2 cellular contexts compared by ENCODE assay signal in the genomic region with DNA sequence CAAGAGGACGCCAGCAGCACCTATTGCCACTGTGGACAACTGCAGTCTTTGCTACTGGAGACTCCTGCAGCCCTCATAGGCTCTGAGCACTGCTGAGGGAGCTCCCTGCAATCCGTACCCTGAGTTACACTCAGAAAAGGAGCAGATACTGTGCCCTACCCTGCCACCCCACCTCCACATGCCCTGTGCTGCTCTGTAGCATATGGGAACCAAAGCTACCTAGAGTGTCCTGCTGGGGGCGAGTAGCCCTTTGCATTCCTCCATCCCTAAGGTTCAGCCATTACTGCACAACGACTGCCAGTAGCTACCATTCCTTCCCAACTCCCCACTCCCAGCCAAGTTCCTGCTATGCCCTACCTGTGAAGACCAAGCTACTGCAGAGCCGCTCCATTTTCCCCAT.
TF ChIP-seq lines count a peak whose summit lies in the region.

No MANE protein-coding gene starts in this region.

TF ChIP-seq in HCT116, 20 proteins besides CTCF, POLR2A, EP300 and RAD21 (continued from another document):
- TF ChIP-seq, protein P1, sequence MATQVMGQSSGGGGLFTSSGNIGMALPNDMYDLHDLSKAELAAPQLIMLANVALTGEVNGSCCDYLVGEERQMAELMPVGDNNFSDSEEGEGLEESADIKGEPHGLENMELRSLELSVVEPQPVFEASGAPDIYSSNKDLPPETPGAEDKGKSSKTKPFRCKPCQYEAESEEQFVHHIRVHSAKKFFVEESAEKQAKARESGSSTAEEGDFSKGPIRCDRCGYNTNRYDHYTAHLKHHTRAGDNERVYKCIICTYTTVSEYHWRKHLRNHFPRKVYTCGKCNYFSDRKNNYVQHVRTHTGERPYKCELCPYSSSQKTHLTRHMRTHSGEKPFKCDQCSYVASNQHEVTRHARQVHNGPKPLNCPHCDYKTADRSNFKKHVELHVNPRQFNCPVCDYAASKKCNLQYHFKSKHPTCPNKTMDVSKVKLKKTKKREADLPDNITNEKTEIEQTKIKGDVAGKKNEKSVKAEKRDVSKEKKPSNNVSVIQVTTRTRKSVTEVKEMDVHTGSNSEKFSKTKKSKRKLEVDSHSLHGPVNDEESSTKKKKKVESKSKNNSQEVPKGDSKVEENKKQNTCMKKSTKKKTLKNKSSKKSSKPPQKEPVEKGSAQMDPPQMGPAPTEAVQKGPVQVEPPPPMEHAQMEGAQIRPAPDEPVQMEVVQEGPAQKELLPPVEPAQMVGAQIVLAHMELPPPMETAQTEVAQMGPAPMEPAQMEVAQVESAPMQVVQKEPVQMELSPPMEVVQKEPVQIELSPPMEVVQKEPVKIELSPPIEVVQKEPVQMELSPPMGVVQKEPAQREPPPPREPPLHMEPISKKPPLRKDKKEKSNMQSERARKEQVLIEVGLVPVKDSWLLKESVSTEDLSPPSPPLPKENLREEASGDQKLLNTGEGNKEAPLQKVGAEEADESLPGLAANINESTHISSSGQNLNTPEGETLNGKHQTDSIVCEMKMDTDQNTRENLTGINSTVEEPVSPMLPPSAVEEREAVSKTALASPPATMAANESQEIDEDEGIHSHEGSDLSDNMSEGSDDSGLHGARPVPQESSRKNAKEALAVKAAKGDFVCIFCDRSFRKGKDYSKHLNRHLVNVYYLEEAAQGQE (IDR thresholded peaks at IDR 0.05; ENCODE audit: low read depth): no peak
- TF ChIP-seq POLR2AphosphoS5 (IDR thresholded peaks at IDR 0.05; ENCODE audit: low read depth, low read length): no peak
- TF ChIP-seq EZH2 (IDR thresholded peaks at IDR 0.05): no peak
- TF ChIP-seq CBX3 (IDR thresholded peaks at IDR 0.05; ENCODE audit: low read depth): no peak
- no peak for TF ChIP-seq SIN3A (IDR thresholded peaks at IDR 0.05; ENCODE audit: low read depth)
- TF ChIP-seq YY1 (IDR thresholded peaks at IDR 0.05; ENCODE audit: extremely low read depth, insufficient replicate concordance, low read depth, low read length): no peak
- no peak for TF ChIP-seq EGR1 (IDR thresholded peaks at IDR 0.05; ENCODE audit: low read depth)
- no peak for TF ChIP-seq SRF (IDR thresholded peaks at IDR 0.05; ENCODE audit: low read depth)
- TF ChIP-seq TCF7L2 (IDR thresholded peaks at IDR 0.05; ENCODE audit: borderline replicate concordance, extremely low read depth, insufficient read depth, insufficient read length): no peak
- no peak for TF ChIP-seq ZFX (IDR thresholded peaks at IDR 0.05)
- TF ChIP-seq, protein P2, sequence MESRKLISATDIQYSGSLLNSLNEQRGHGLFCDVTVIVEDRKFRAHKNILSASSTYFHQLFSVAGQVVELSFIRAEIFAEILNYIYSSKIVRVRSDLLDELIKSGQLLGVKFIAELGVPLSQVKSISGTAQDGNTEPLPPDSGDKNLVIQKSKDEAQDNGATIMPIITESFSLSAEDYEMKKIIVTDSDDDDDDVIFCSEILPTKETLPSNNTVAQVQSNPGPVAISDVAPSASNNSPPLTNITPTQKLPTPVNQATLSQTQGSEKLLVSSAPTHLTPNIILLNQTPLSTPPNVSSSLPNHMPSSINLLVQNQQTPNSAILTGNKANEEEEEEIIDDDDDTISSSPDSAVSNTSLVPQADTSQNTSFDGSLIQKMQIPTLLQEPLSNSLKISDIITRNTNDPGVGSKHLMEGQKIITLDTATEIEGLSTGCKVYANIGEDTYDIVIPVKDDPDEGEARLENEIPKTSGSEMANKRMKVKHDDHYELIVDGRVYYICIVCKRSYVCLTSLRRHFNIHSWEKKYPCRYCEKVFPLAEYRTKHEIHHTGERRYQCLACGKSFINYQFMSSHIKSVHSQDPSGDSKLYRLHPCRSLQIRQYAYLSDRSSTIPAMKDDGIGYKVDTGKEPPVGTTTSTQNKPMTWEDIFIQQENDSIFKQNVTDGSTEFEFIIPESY (IDR thresholded peaks at IDR 0.05; ENCODE audit: extremely low read depth, insufficient replicate concordance, low read length): no peak
- TF ChIP-seq JUND (IDR thresholded peaks at IDR 0.05): no peak

TF ChIP-seq in K562, 482 proteins besides CTCF, POLR2A, EP300 and RAD21 (continued from another document):
- TF ChIP-seq, protein P3, sequence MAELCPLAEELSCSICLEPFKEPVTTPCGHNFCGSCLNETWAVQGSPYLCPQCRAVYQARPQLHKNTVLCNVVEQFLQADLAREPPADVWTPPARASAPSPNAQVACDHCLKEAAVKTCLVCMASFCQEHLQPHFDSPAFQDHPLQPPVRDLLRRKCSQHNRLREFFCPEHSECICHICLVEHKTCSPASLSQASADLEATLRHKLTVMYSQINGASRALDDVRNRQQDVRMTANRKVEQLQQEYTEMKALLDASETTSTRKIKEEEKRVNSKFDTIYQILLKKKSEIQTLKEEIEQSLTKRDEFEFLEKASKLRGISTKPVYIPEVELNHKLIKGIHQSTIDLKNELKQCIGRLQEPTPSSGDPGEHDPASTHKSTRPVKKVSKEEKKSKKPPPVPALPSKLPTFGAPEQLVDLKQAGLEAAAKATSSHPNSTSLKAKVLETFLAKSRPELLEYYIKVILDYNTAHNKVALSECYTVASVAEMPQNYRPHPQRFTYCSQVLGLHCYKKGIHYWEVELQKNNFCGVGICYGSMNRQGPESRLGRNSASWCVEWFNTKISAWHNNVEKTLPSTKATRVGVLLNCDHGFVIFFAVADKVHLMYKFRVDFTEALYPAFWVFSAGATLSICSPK (IDR thresholded peaks at IDR 0.05; ENCODE audit: borderline replicate concordance): no peak
- TF ChIP-seq ZNF444 (CRISPR knock-in tag; IDR thresholded peaks at IDR 0.05) (no peak), EP400 (IDR thresholded peaks at IDR 0.05) (no peak), RBBP5 (IDR thresholded peaks at IDR 0.05; ENCODE audit: borderline replicate concordance, insufficient read depth, low read length, poor library complexity, severe bottlenecking) (no peak), ZNF146 (CRISPR knock-in tag; IDR thresholded peaks at IDR 0.05; ENCODE audit: unreplicated experiment) (no peak), HSF4 (CRISPR knock-in tag; IDR thresholded peaks at IDR 0.05; ENCODE audit: borderline replicate concordance) (no peak)
- TF ChIP-seq, protein P4, sequence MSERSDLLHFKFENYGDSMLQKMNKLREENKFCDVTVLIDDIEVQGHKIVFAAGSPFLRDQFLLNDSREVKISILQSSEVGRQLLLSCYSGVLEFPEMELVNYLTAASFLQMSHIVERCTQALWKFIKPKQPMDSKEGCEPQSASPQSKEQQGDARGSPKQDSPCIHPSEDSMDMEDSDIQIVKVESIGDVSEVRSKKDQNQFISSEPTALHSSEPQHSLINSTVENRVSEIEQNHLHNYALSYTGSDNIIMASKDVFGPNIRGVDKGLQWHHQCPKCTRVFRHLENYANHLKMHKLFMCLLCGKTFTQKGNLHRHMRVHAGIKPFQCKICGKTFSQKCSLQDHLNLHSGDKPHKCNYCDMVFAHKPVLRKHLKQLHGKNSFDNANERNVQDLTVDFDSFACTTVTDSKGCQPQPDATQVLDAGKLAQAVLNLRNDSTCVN (CRISPR knock-in tag; IDR thresholded peaks at IDR 0.05): no peak
